1 cellular context compared by ENCODE assay signal in genomic region chr6:169803291-169803811, GRCh38.
TF ChIP-seq lines count a peak whose summit lies in the region.

No MANE protein-coding gene starts in this region.

TF ChIP-seq in GM23338, 12 proteins besides CTCF, POLR2A, EP300 and RAD21 (continued from another document):
- TF ChIP-seq EZH2 (IDR thresholded peaks at IDR 0.05; ENCODE audit: low read depth, unreplicated experiment) (no peak), EZH2phosphoT487 (IDR thresholded peaks at IDR 0.05; ENCODE audit: unreplicated experiment) (no peak)
